In genomic region chr10:5419466-5420094, GRCh38 we compare ENCODE assay signal across 22 cellular contexts. TPM values are rescaled to one million over a fixed set of nuclear protein-coding genes. Genes with fewer than 3 reads are reported as not detected.
"Had no signal": no experiment of that assay in that cellular context is flagged by ENCODE, and none has a peak within 500 bp of the region (broad histone marks: within the 10 kb centered on the region; RNA-seq: fewer than 3 reads in every experiment).

No MANE protein-coding gene starts in this region.

- ATAC-seq: gastroesophageal sphincter, left colon, lower lobe of right lung had no signal

- DNase-seq: activated B cell treated with CpG ODN at 0.5 μM for 24 hours; activated CD4-positive, alpha-beta T cell treated with anti-CD3 and anti-CD28 coated beads for 48 hours; activated CD8-positive, alpha-beta memory T cell treated with anti-CD3 and anti-CD28 coated beads, Interleukin-2, amount 50 U/mL, for 48 hours; activated gamma-delta T cell treated with Interleukin-2 at 50 U/mL for 16 hours; amygdala; colonic mucosa; left colon; lower lobe of right lung; ovary; sigmoid colon; stimulated activated CD4-positive, alpha-beta T cell treated with anti-CD3 and anti-CD28 coated beads, Interleukin-12 subunit alpha, Interleukin-12 subunit beta, amount 100 ng/mL, for 4 hours; stimulated activated CD4-positive, alpha-beta T cell treated with anti-CD3 and anti-CD28 coated beads, Interleukin-2, amount 100 ng/mL, for 24 hours had no signal

- H3K36me3 ChIP-seq: colonic mucosa, gastroesophageal sphincter, lower lobe of right lung, ovary, sigmoid colon, thoracic aorta had no signal

- H3K27ac ChIP-seq: colonic mucosa, gastroesophageal sphincter, lower lobe of right lung, ovary, sigmoid colon had no signal

- H3K4me1 Mint-ChIP-seq: activated B cell treated with CpG ODN at 0.5 μM for 24 hours had no signal

- H3K4me3 Mint-ChIP-seq: activated B cell treated with CpG ODN at 0.5 μM for 24 hours; activated naive CD8-positive, alpha-beta T cell; mesothelial cell of epicardium had no signal

- H3K27me3 ChIP-seq: colonic mucosa, gastroesophageal sphincter, ovary, sigmoid colon had no signal

- H3K4me1 ChIP-seq: colonic mucosa, sigmoid colon had no signal

- H3K27me3 Mint-ChIP-seq: activated B cell treated with CpG ODN at 0.5 μM for 24 hours; activated naive CD8-positive, alpha-beta T cell had no signal

- H3K4me3 ChIP-seq: colonic mucosa, gastroesophageal sphincter, lower lobe of right lung, ovary, sigmoid colon, thoracic aorta had no signal

- H3K27ac Mint-ChIP-seq: activated B cell treated with CpG ODN at 0.5 μM for 24 hours; activated naive CD8-positive, alpha-beta T cell; mesothelial cell of epicardium had no signal

- H3K9me3 ChIP-seq: colonic mucosa, lower lobe of right lung, ovary had no signal

RNA-seq across cellular contexts. Expression of gene TUBAL3, which starts 15.0 kb away (rescaled TPM):
- total RNA-seq: activated B cell treated with CpG ODN at 0.5 μM for 24 hours; endothelial cell of umbilical vein; fibroblast of lung; lower lobe of right lung; sigmoid colon; T-helper 2 cell treated with Interferon-gamma antibody and Interleukin-4, amounts not matched to agents 100 ng/mL and 5 ng/mL, for 36 hours; thoracic aorta had no signal
- polyA plus RNA-seq: endothelial cell of umbilical vein, fibroblast of lung, ovary had no signal

RNA-seq across cellular contexts. Expression of gene UCN3, which starts 54.8 kb away (rescaled TPM):
- total RNA-seq: activated B cell treated with CpG ODN at 0.5 μM for 24 hours; cardiac septum; endothelial cell of umbilical vein; fibroblast of lung; gastroesophageal sphincter; mesothelial cell of epicardium; ovary; pulmonary artery endothelial cell; T-helper 2 cell treated with Interferon-gamma antibody and Interleukin-4, amounts not matched to agents 100 ng/mL and 5 ng/mL, for 36 hours; thoracic aorta; urinary bladder had no signal
- polyA plus RNA-seq: endothelial cell of umbilical vein, fibroblast of lung, ovary, urinary bladder had no signal
